In the genomic region with DNA sequence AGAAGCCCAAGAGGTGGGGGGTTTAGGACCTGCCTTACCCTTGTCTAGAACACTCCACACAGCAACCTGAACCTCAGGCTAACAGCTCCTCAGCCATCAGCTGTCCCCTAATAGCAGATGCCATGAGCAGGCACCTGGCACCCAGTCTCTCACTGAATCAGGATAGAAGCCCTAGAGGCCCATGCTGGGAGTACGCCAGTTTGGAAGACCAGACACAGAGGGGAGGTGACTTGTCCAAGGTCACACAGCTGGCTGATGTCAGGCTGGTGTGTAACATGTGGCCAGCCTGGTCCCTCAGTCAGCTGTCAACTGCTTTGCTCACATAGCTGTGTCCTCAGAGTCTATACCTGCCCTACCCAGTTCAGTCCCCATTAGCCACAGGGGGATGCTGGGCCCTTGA, we compare ENCODE assay signal across 1 cellular context.
TF ChIP-seq lines count a peak whose summit lies in the region.

No MANE protein-coding gene starts in this region.

TF ChIP-seq in A549, 52 proteins besides CTCF, POLR2A, EP300 and RAD21 (continued from another document):
- TF ChIP-seq, protein P1, sequence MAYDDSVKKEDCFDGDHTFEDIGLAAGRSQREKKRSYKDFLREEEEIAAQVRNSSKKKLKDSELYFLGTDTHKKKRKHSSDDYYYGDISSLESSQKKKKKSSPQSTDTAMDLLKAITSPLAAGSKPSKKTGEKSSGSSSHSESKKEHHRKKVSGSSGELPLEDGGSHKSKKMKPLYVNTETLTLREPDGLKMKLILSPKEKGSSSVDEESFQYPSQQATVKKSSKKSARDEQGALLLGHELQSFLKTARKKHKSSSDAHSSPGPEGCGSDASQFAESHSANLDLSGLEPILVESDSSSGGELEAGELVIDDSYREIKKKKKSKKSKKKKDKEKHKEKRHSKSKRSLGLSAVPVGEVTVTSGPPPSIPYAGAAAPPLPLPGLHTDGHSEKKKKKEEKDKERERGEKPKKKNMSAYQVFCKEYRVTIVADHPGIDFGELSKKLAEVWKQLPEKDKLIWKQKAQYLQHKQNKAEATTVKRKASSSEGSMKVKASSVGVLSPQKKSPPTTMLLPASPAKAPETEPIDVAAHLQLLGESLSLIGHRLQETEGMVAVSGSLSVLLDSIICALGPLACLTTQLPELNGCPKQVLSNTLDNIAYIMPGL (CRISPR knock-in tag; IDR thresholded peaks at IDR 0.05; ENCODE audit: borderline replicate concordance) = no peak
- TF ChIP-seq, protein P2, sequence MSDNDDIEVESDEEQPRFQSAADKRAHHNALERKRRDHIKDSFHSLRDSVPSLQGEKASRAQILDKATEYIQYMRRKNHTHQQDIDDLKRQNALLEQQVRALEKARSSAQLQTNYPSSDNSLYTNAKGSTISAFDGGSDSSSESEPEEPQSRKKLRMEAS (IDR thresholded peaks at IDR 0.05) = no peak
- TF ChIP-seq HOXA7 (CRISPR knock-in tag; IDR thresholded peaks at IDR 0.05) (no peak), FOSB (CRISPR knock-in tag; IDR thresholded peaks at IDR 0.05) (no peak), RNF2 (IDR thresholded peaks at IDR 0.05; ENCODE audit: borderline replicate concordance, low read depth) (no peak), NR3C1 (IDR thresholded peaks at IDR 0.05) (no peak), HEYL (CRISPR knock-in tag; IDR thresholded peaks at IDR 0.05) (no peak), CEBPB (IDR thresholded peaks at IDR 0.05) (no peak), SMC3 (IDR thresholded peaks at IDR 0.05) (no peak), SREBF2 (IDR thresholded peaks at IDR 0.05) (no peak), CHD4 (IDR thresholded peaks at IDR 0.05; ENCODE audit: borderline replicate concordance) (no peak), HDAC2 (IDR thresholded peaks at IDR 0.05) (no peak), HOXB5 (CRISPR knock-in tag; IDR thresholded peaks at IDR 0.05) (no peak), FOXS1 (CRISPR knock-in tag; IDR thresholded peaks at IDR 0.05) (no peak)
- TF ChIP-seq, protein P3, sequence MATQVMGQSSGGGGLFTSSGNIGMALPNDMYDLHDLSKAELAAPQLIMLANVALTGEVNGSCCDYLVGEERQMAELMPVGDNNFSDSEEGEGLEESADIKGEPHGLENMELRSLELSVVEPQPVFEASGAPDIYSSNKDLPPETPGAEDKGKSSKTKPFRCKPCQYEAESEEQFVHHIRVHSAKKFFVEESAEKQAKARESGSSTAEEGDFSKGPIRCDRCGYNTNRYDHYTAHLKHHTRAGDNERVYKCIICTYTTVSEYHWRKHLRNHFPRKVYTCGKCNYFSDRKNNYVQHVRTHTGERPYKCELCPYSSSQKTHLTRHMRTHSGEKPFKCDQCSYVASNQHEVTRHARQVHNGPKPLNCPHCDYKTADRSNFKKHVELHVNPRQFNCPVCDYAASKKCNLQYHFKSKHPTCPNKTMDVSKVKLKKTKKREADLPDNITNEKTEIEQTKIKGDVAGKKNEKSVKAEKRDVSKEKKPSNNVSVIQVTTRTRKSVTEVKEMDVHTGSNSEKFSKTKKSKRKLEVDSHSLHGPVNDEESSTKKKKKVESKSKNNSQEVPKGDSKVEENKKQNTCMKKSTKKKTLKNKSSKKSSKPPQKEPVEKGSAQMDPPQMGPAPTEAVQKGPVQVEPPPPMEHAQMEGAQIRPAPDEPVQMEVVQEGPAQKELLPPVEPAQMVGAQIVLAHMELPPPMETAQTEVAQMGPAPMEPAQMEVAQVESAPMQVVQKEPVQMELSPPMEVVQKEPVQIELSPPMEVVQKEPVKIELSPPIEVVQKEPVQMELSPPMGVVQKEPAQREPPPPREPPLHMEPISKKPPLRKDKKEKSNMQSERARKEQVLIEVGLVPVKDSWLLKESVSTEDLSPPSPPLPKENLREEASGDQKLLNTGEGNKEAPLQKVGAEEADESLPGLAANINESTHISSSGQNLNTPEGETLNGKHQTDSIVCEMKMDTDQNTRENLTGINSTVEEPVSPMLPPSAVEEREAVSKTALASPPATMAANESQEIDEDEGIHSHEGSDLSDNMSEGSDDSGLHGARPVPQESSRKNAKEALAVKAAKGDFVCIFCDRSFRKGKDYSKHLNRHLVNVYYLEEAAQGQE (IDR thresholded peaks at IDR 0.05) = no peak
